Comparison of ENCODE assay signal across 8 cellular contexts in genomic region chr22:46763051-46763705, GRCh38. TPM values are rescaled to one million over a fixed set of nuclear protein-coding genes. Genes with fewer than 3 reads are reported as not detected.
DNase-seq lines count a peak whose midpoint lies in the region; ATAC-seq, FAIRE-seq and TF ChIP-seq lines count a peak whose summit lies in the region.

No MANE protein-coding gene starts in this region.

- H3K36me3 Mint-ChIP-seq in astrocyte (ENCODE audit: low read depth, unreplicated experiment), result peaks cover 11% of the 10 kb centered on the region

- DNase-seq in astrocyte (ENCODE audit: low read depth) (no peak), iPS DF 6.9 (ENCODE audit: low read depth, low spot score) (no peak), ecto neural progenitor cell (ENCODE audit: low spot score) (no peak), DMS114 treated with DMSO at 0.1 percent for 48 hours (lab: John Stamatoyannopoulos, UW; ENCODE audit: unreplicated experiment) (no peak)
- DNase-seq in stimulated activated CD8-positive, alpha-beta memory T cell treated with anti-CD3 and anti-CD28 coated beads, Interleukin-4, amount 100 ng/mL, for 48 hours, result peak; percentile 58

- H3K27ac ChIP-seq in astrocyte (ENCODE audit: low read depth, low read length) (peak overlapping the region; percentile 95), iPS DF 6.9 (ENCODE audit: low read length) (no peak overlapping the region)

- H3K79me2 ChIP-seq in Loucy (ENCODE audit: insufficient read depth, low read length), result peaks cover 67% of the 10 kb centered on the region
- H3K79me2 ChIP-seq in astrocyte (ENCODE audit: insufficient read depth, low read length), result peaks cover 63% of the 10 kb centered on the region

- H3K4me1 ChIP-seq in ES-I3 (ENCODE audit: insufficient read depth, low read length) (no peaks in the 10 kb centered on the region; the same call in 1 of the 2 replicates), Loucy (ENCODE audit: insufficient read depth, low read length, poor library complexity, severe bottlenecking) (peaks cover 30% of the 10 kb centered on the region), astrocyte (ENCODE audit: insufficient read depth, low read length) (peaks cover 17% of the 10 kb centered on the region), iPS DF 6.9 (ENCODE audit: control insufficient read depth, insufficient read depth, low read length) (no peaks in the 10 kb centered on the region)

- peak overlapping the region; percentile 97 for H3K9ac ChIP-seq in ES-I3 (ENCODE audit: low read depth, low read length)
- peak overlapping the region; percentile 95 for H3K9ac ChIP-seq in Loucy (ENCODE audit: low read depth, low read length, poor library complexity, severe bottlenecking)
- peak overlapping the region; percentile 97 for H3K9ac ChIP-seq in astrocyte (ENCODE audit: low read length)

- H3K4me1 Mint-ChIP-seq in astrocyte (ENCODE audit: low read depth, unreplicated experiment), result peaks cover 20% of the 10 kb centered on the region

- TF ChIP-seq CTCF in Loucy (conservative IDR thresholded peaks at IDR 0.05; ENCODE audit: low read length) (no peak), astrocyte (IDR thresholded peaks at IDR 0.05; ENCODE audit: insufficient read depth, low read depth, low read length) (no peak)

- H3K9me3 ChIP-seq in ES-I3 (ENCODE audit: control insufficient read depth, insufficient read depth, low read length), result no peaks in the 10 kb centered on the region
- H3K9me3 ChIP-seq in Loucy (ENCODE audit: insufficient read depth, low read depth, low read length), result no peaks in the 10 kb centered on the region
- no peaks in the 10 kb centered on the region for H3K9me3 ChIP-seq in astrocyte (ENCODE audit: insufficient read depth, low read depth, low read length)
- H3K9me3 ChIP-seq in iPS DF 6.9 (ENCODE audit: control insufficient read depth, insufficient read depth, low read length), result no peaks in the 10 kb centered on the region

- H3K4me3 Mint-ChIP-seq in astrocyte (ENCODE audit: unreplicated experiment), result peak overlapping the region; percentile 99

- H3K9me2 ChIP-seq in Loucy (replicated peaks; ENCODE audit: low read depth, low read length), result no peaks in the 10 kb centered on the region

- H3K27me3 Mint-ChIP-seq in astrocyte (ENCODE audit: low read depth, unreplicated experiment), result no peaks in the 10 kb centered on the region

- FAIRE-seq in astrocyte (lab: Jason Lieb, UNC), result no peak

- H3K36me3 ChIP-seq in ES-I3 (ENCODE audit: insufficient read depth, low read length), result no peaks in the 10 kb centered on the region
- H3K36me3 ChIP-seq in Loucy (ENCODE audit: insufficient read depth, low read length), result no peaks in the 10 kb centered on the region
- H3K36me3 ChIP-seq in astrocyte (ENCODE audit: insufficient read depth, low read length), result no peaks in the 10 kb centered on the region
- H3K36me3 ChIP-seq in iPS DF 6.9 (ENCODE audit: control insufficient read depth, insufficient read depth, low read length), result no peaks in the 10 kb centered on the region

- H3K4me3 ChIP-seq in Loucy (ENCODE audit: low read length, poor library complexity, severe bottlenecking) (peak overlapping the region; percentile 96), astrocyte (ENCODE audit: insufficient read depth, low read depth, low read length) (peak overlapping the region; percentile 90), iPS DF 6.9 (ENCODE audit: low read length) (peak overlapping the region; percentile 91)

- no peaks in the 10 kb centered on the region for H3K9me3 Mint-ChIP-seq in astrocyte (ENCODE audit: unreplicated experiment)

- H3K4me2 ChIP-seq in Loucy (ENCODE audit: low read depth, low read length, poor library complexity, severe bottlenecking), result peak overlapping the region; percentile 78
- H3K4me2 ChIP-seq in astrocyte (ENCODE audit: low read length), result peak overlapping the region; percentile 98

- H4K20me1 ChIP-seq in Loucy (ENCODE audit: insufficient read depth, low read length, poor library complexity, severe bottlenecking), result peaks cover 16% of the 10 kb centered on the region
- H4K20me1 ChIP-seq in astrocyte (ENCODE audit: insufficient read depth, low read length), result peaks cover 24% of the 10 kb centered on the region

- H2AFZ ChIP-seq in Loucy (ENCODE audit: low read length) (peak overlapping the region; percentile 84), astrocyte (ENCODE audit: low read depth, low read length) (peak overlapping the region; percentile 83)

- H3F3A ChIP-seq in Loucy (ENCODE audit: low read depth), result no peaks in the 10 kb centered on the region

- no CpG with 5 or more reads among the region's 13 CpGs for WGBS in iPS DF 6.9 (ENCODE audit: insufficient coverage, insufficient read length)

- H3K27me3 ChIP-seq in Loucy (ENCODE audit: insufficient read depth, low read length, poor library complexity, severe bottlenecking), result no peaks in the 10 kb centered on the region
- no peaks in the 10 kb centered on the region for H3K27me3 ChIP-seq in astrocyte (ENCODE audit: insufficient read depth, low read length)
- no peaks in the 10 kb centered on the region for H3K27me3 ChIP-seq in iPS DF 6.9 (ENCODE audit: control insufficient read depth, insufficient read depth, low read length)

- peak; percentile 51 for ATAC-seq in GM21528 (IDR thresholded peaks at IDR 0.05; ENCODE audit: low FRiP score, unreplicated experiment)

- peak overlapping the region; percentile 99 for H3K27ac Mint-ChIP-seq in astrocyte (ENCODE audit: unreplicated experiment)

RNA-seq across cellular contexts. Expression of gene TBC1D22A, which starts 0.7 kb away (rescaled TPM):
- 20.9 and 24.2 TPM in 2 replicates for total RNA-seq in astrocyte

RNA-seq across cellular contexts. Expression of gene CERK, which starts 25.1 kb away (rescaled TPM):
- 18.8 and 23.2 TPM in 2 replicates for total RNA-seq in astrocyte
